8 cellular contexts compared by ENCODE assay signal in the genomic region with DNA sequence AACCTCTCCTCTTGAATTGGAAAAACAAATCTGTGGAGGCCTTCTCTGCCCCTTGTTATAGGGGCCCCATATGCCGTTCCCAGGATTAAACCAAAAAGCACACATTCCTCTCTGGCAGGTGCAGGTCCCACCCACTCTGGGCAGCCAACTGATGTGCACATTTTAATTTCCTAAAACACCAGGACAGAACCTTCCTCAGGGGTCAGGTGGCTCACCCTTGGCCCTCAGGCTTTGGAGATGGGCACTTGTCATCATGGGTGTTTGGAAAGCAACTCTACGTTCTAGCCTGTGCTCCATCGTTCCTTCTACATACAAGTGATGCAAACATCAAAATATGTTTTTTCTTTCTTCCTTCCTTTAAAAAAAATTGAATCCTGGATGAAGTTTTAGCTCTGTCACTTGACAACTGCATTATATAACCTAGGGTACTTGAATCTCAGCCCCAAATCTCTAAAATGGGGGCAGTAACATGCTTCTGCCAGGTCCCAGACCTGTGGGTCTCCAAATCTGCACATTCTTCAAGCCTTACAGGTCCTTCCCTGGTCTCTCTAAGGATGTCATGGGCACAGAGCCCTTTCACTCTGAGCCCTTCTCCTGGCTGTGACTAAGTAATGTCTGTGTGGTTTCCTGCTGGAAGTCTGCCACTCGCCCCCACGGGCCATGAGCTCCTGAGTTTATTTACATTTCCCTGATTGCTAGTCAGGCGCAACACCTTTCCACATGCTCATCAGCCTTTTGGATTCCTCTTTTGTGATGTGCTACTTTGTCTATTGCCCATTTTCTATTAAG. TPM values are rescaled to one million over a fixed set of nuclear protein-coding genes. Genes with fewer than 3 reads are reported as not detected.
DNase-seq lines count a peak whose midpoint lies in the region; ATAC-seq, FAIRE-seq and TF ChIP-seq lines count a peak whose summit lies in the region.

No MANE protein-coding gene starts in this region.

- H3K9me3 ChIP-seq in SJCRH30 (replicated peaks), result peaks cover 28% of the 10 kb centered on the region
- peaks cover 6 to 41% (median 21%) of the 10 kb centered on the region in 4 donors for H3K9me3 ChIP-seq in upper lobe of left lung

- H3K27ac ChIP-seq in SJCRH30 (0 out of 2 replicates have a peak overlapping the region, but pooled peaks have one; percentile 1), upper lobe of left lung (no peak overlapping the region)

- no peak for TF ChIP-seq CTCF in D721Med (IDR thresholded peaks at IDR 0.05; ENCODE audit: insufficient read depth, missing control alignments)
- no peak for TF ChIP-seq CTCF in upper lobe of left lung (IDR thresholded peaks at IDR 0.05)

- H3K27me3 ChIP-seq in SJCRH30 (no peaks in the 10 kb centered on the region), upper lobe of left lung (no peaks in the 10 kb centered on the region)

- no peak for TF ChIP-seq EP300 in upper lobe of left lung (IDR thresholded peaks at IDR 0.05)

- H3K4me1 Mint-ChIP-seq in stimulated activated naive CD8-positive, alpha-beta T cell treated with anti-CD3 and anti-CD28 coated beads, Interleukin-15, amount 100 ng/mL, for 72 hours, result peaks cover 14% of the 10 kb centered on the region

- no peak overlapping the region for H3K4me3 Mint-ChIP-seq in stimulated activated naive CD8-positive, alpha-beta T cell treated with anti-CD3 and anti-CD28 coated beads, Interleukin-15, amount 100 ng/mL, for 72 hours

- no peak for FAIRE-seq in D721Med (lab: Jason Lieb, UNC)
- FAIRE-seq in frontal cortex (lab: Jason Lieb, UNC), result no peak

- peak overlapping the region in 1 of 2 donors; percentile 64 for H3K27ac Mint-ChIP-seq in stimulated activated naive CD8-positive, alpha-beta T cell treated with anti-CD3 and anti-CD28 coated beads, Interleukin-15, amount 100 ng/mL, for 72 hours

- H3K27me3 Mint-ChIP-seq in stimulated activated naive CD8-positive, alpha-beta T cell treated with anti-CD3 and anti-CD28 coated beads, Interleukin-15, amount 100 ng/mL, for 72 hours, result no peaks in the 10 kb centered on the region

- TF ChIP-seq POLR2A in upper lobe of left lung (IDR thresholded peaks at IDR 0.05), result no peak

- H3K36me3 ChIP-seq in SJCRH30, result peaks cover 23% of the 10 kb centered on the region
- H3K36me3 ChIP-seq in upper lobe of left lung, result no peaks in the 10 kb centered on the region

- peak; percentile 49 for ATAC-seq in stimulated activated naive CD8-positive, alpha-beta T cell treated with anti-CD3 and anti-CD28 coated beads, Interleukin-15, Interleukin-2, amounts not matched to agents 100 U/mL and 50 U/mL, for 24 hours
- ATAC-seq in stimulated activated naive CD8-positive, alpha-beta T cell treated with anti-CD3 and anti-CD28 coated beads, Interleukin-15, amount 100 ng/mL, for 72 hours, result no peak
- ATAC-seq in upper lobe of left lung (ENCODE audit: low FRiP score in 2 of 2), result no peak
- no peak for ATAC-seq in HG03196 (IDR thresholded peaks at IDR 0.05; ENCODE audit: unreplicated experiment)

- peaks cover 1 to 3% of the 10 kb centered on the region in 2 donors for H3K9me3 Mint-ChIP-seq in stimulated activated naive CD8-positive, alpha-beta T cell treated with anti-CD3 and anti-CD28 coated beads, Interleukin-15, amount 100 ng/mL, for 72 hours

- H3K4me3 ChIP-seq in SJCRH30, result no peak overlapping the region
- no peak overlapping the region for H3K4me3 ChIP-seq in upper lobe of left lung

- peaks cover 39% of the 10 kb centered on the region for H3K4me1 ChIP-seq in SJCRH30
- peaks cover 0 to 4% (median 2%) of the 10 kb centered on the region in 4 donors for H3K4me1 ChIP-seq in upper lobe of left lung

- no peak for DNase-seq in stimulated activated naive CD8-positive, alpha-beta T cell treated with anti-CD3 and anti-CD28 coated beads, Interleukin-15, Interleukin-2, amounts not matched to agents 100 U/mL and 50 U/mL, for 24 hours
- DNase-seq in stimulated activated naive CD8-positive, alpha-beta T cell treated with anti-CD3 and anti-CD28 coated beads, Interleukin-15, amount 100 ng/mL, for 72 hours, result no peak
- peak in 1 of 2 experiments; percentile 61 for DNase-seq in SJCRH30
- DNase-seq in iPS-NIHi11 (ENCODE audit: low spot score), result peak; percentile 4
- no peak for DNase-seq in D721Med (ENCODE audit: insufficient read length, low spot score)
- DNase-seq in frontal cortex (ENCODE audit: low spot score in 2 of 2), result no peak
- DNase-seq in upper lobe of left lung, result no peak

- 35 to 46% methylated on average over 5 to 6 of the region's 6 CpGs for WGBS in upper lobe of left lung, 2 donors

RNA-seq across cellular contexts. Expression of gene KCNQ1OT1, which starts 43.8 kb away (rescaled TPM):
- 8.5 and 12.3 TPM in 2 replicates for total RNA-seq in SJCRH30 (2014; rRNA removed; shearing (Covaris generic))
- total RNA-seq in frontal cortex (2.0 TPM), upper lobe of left lung (1 to 10 TPM; 1.1 to 6.3 (median 4.1) TPM)
